In the genomic region with DNA sequence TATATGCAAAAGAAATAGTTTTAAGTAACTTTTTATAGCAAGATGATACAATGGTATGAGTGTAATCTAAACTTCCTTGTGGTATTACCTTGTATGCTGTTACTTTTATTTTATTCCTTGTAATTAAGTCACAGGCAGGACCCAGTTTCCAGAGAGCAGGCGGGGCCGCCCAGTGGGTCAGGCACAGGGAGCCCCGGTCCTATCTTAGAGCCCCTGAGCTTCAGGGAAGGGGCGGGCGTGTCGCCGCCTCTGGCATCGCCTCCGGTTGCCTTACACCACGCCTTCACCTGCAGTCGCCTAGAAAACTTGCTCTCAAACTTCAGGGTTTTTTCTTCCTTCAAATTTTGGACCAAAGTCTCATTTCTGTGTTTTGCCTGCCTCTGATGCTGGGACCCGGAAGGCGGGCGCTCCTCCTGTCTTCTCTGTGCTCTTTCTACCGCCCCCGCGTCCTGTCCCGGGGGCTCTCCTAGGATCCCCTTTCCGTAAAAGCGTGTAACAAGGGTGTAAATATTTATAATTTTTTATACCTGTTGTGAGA, we compare ENCODE assay signal across 18 cellular contexts. TPM values are rescaled to one million over a fixed set of nuclear protein-coding genes. Genes with fewer than 3 reads are reported as not detected.
DNase-seq lines count a peak whose midpoint lies in the region; FAIRE-seq and TF ChIP-seq lines count a peak whose summit lies in the region.
"Had no signal": no experiment of that assay in that cellular context is flagged by ENCODE, and none has a peak within 500 bp of the region (broad histone marks: within the 10 kb centered on the region; RNA-seq: fewer than 3 reads in every experiment).

No MANE protein-coding gene starts in this region.

- peak overlapping the region; percentile 59 for H3K27ac Mint-ChIP-seq in mesothelial cell of epicardium
- no peak overlapping the region for H3K27ac Mint-ChIP-seq in activated T-helper 1 cell treated with anti-CD3 and anti-CD28 coated beads, Interleukin-12 subunit alpha, Interleukin-12 subunit beta, Interleukin-2, Interleukin-4 antibody, amounts not matched to agents 30 ng/mL and 10 ng/mL and 1 ng/mL, durations not matched to agents 14 hours and 24 hours and 36 hours
- H3K27ac Mint-ChIP-seq: activated CD8-positive, alpha-beta T cell treated with anti-CD3 and anti-CD28 coated beads, Interleukin-2, amount 10 ng/mL, durations not matched to agents 7 days and 5 days had no signal

- H3K36me3 Mint-ChIP-seq in mesothelial cell of epicardium: peaks cover 29% of the 10 kb centered on the region
- H3K36me3 Mint-ChIP-seq in activated T-helper 1 cell treated with anti-CD3 and anti-CD28 coated beads, Interleukin-12 subunit alpha, Interleukin-12 subunit beta, Interleukin-2, Interleukin-4 antibody, amounts not matched to agents 30 ng/mL and 10 ng/mL and 1 ng/mL, durations not matched to agents 14 hours and 24 hours and 36 hours (ENCODE audit: low read depth): peaks cover 38% of the 10 kb centered on the region

- H3K4me1 Mint-ChIP-seq in mesothelial cell of epicardium: peaks cover 8% of the 10 kb centered on the region
- H3K4me1 Mint-ChIP-seq in activated T-helper 1 cell treated with anti-CD3 and anti-CD28 coated beads, Interleukin-12 subunit alpha, Interleukin-12 subunit beta, Interleukin-2, Interleukin-4 antibody, amounts not matched to agents 30 ng/mL and 10 ng/mL and 1 ng/mL, durations not matched to agents 14 hours and 24 hours and 36 hours (ENCODE audit: low read depth): peaks cover 8% of the 10 kb centered on the region

- no peaks in the 10 kb centered on the region for H3K9me3 Mint-ChIP-seq in mesothelial cell of epicardium
- H3K9me3 Mint-ChIP-seq in activated T-helper 1 cell treated with anti-CD3 and anti-CD28 coated beads, Interleukin-12 subunit alpha, Interleukin-12 subunit beta, Interleukin-2, Interleukin-4 antibody, amounts not matched to agents 30 ng/mL and 10 ng/mL and 1 ng/mL, durations not matched to agents 14 hours and 24 hours and 36 hours: peaks cover 3% of the 10 kb centered on the region

- TF ChIP-seq POLR2A in GM12891 (IDR thresholded peaks at IDR 0.05; ENCODE audit: low read depth, low read length): no peak
- TF ChIP-seq POLR2A in NB4 (IDR thresholded peaks at IDR 0.05; ENCODE audit: extremely low read depth, insufficient read length): no peak

- no peak for TF ChIP-seq CTCF in NB4 (IDR thresholded peaks at IDR 0.05; ENCODE audit: low read depth, low read length)
- no peak for TF ChIP-seq CTCF in mesothelial cell of epicardium (IDR thresholded peaks at IDR 0.05; ENCODE audit: unreplicated experiment)

- no peaks in the 10 kb centered on the region for H3K27me3 Mint-ChIP-seq in mesothelial cell of epicardium (ENCODE audit: low read depth)
- H3K27me3 Mint-ChIP-seq in activated T-helper 1 cell treated with anti-CD3 and anti-CD28 coated beads, Interleukin-12 subunit alpha, Interleukin-12 subunit beta, Interleukin-2, Interleukin-4 antibody, amounts not matched to agents 30 ng/mL and 10 ng/mL and 1 ng/mL, durations not matched to agents 14 hours and 24 hours and 36 hours (ENCODE audit: insufficient read depth): no peaks in the 10 kb centered on the region

- DNase-seq in GM12891 (ENCODE audit: insufficient read length, low spot score) (peak; percentile 25), NB4 (ENCODE audit: low read depth) (peak; percentile 41), mesothelial cell of epicardium (ENCODE audit: low spot score in 2 of 2, unreplicated experiment in 2 of 2) (no peak), GM19239 (ENCODE audit: insufficient read length, low spot score) (no peak), ureter (ENCODE audit: low spot score) (no peak)
- DNase-seq in activated T-helper 1 cell treated with anti-CD3 and anti-CD28 coated beads, Interleukin-12 subunit alpha, Interleukin-12 subunit beta, Interleukin-2, Interleukin-4 antibody, amounts not matched to agents 30 ng/mL and 10 ng/mL and 1 ng/mL, durations not matched to agents 14 hours and 24 hours and 36 hours (ENCODE audit: low spot score): no peak
- DNase-seq: activated CD8-positive, alpha-beta T cell treated with anti-CD3 and anti-CD28 coated beads, Interleukin-2, amount 10 ng/mL, durations not matched to agents 7 days and 5 days; glutamatergic neuron; left ventricle myocardium superior; NCI-H2029 treated with DMSO at 0.1 percent for 48 hours; NCI-H510A treated with DMSO at 0.1 percent for 48 hours; small intestine; T-helper 2 cell; testis had no signal

- no peak overlapping the region for H3K4me3 Mint-ChIP-seq in mesothelial cell of epicardium
- no peak overlapping the region for H3K4me3 Mint-ChIP-seq in activated T-helper 1 cell treated with anti-CD3 and anti-CD28 coated beads, Interleukin-12 subunit alpha, Interleukin-12 subunit beta, Interleukin-2, Interleukin-4 antibody, amounts not matched to agents 30 ng/mL and 10 ng/mL and 1 ng/mL, durations not matched to agents 14 hours and 24 hours and 36 hours
- H3K4me3 Mint-ChIP-seq: activated CD8-positive, alpha-beta T cell treated with anti-CD3 and anti-CD28 coated beads, Interleukin-2, amount 10 ng/mL, durations not matched to agents 7 days and 5 days had no signal

- intact Hi-C loops in activated T-helper 1 cell treated with anti-CD3 and anti-CD28 coated beads, Interleukin-12 subunit alpha, Interleukin-12 subunit beta, Interleukin-2, Interleukin-4 antibody, amounts not matched to agents 30 ng/mL and 10 ng/mL and 1 ng/mL, durations not matched to agents 14 hours and 24 hours and 36 hours (cut with micrococcal nuclease): no loop called here

- FAIRE-seq in GM12891 (lab: Jason Lieb, UNC): no peak
- FAIRE-seq in GM19239 (lab: Jason Lieb, UNC): no peak
- FAIRE-seq: small intestine had no signal

- no peak overlapping the region for H3K4me3 ChIP-seq in NB4 (ENCODE audit: low read depth, low read length)
- H3K4me3 ChIP-seq: esophagus muscularis mucosa had no signal

TF ChIP-seq in GM12891, 5 proteins besides CTCF, POLR2A, EP300 and RAD21:
- TF ChIP-seq TAF1 (IDR thresholded peaks at IDR 0.05; ENCODE audit: low read depth, low read length) (no peak), SPI1 (IDR thresholded peaks at IDR 0.05; ENCODE audit: low read depth, low read length) (no peak), POU2F2 (IDR thresholded peaks at IDR 0.05; ENCODE audit: low read depth, low read length) (no peak), PAX5 (IDR thresholded peaks at IDR 0.05; ENCODE audit: insufficient read depth, low read length, severe bottlenecking) (no peak), POLR2AphosphoS5 (IDR thresholded peaks at IDR 0.05; ENCODE audit: low read depth, low read length) (no peak)

RNA-seq across cellular contexts. Expression of gene PLPPR3, which starts 10.2 kb away (rescaled TPM):
- 0.15 TPM for polyA plus RNA-seq in GM12891 (2012; ENCODE audit: low read depth, missing spikeins)
- total RNA-seq in mesothelial cell of epicardium: 140 to 162 TPM (median 152 TPM) in 3 replicates
- not detected in 2 replicates for total RNA-seq in activated T-helper 1 cell treated with anti-CD3 and anti-CD28 coated beads, Interleukin-12 subunit alpha, Interleukin-12 subunit beta, Interleukin-2, Interleukin-4 antibody, amounts not matched to agents 30 ng/mL and 10 ng/mL and 1 ng/mL, durations not matched to agents 14 hours and 24 hours and 36 hours
- total RNA-seq in ureter: not detected
- total RNA-seq: activated CD8-positive, alpha-beta T cell treated with anti-CD3 and anti-CD28 coated beads, Interleukin-2, amount 10 ng/mL, durations not matched to agents 7 days and 5 days; esophagus muscularis mucosa; left ventricle myocardium superior; posterior vena cava had no signal

RNA-seq across cellular contexts. Expression of gene PTBP1, which starts 14.3 kb away (rescaled TPM):
- polyA plus RNA-seq in GM12891 (2012; ENCODE audit: low read depth, missing spikeins): 196 TPM
- 447 to 482 TPM (median 459 TPM) in 3 replicates for total RNA-seq in mesothelial cell of epicardium
- total RNA-seq in activated T-helper 1 cell treated with anti-CD3 and anti-CD28 coated beads, Interleukin-12 subunit alpha, Interleukin-12 subunit beta, Interleukin-2, Interleukin-4 antibody, amounts not matched to agents 30 ng/mL and 10 ng/mL and 1 ng/mL, durations not matched to agents 14 hours and 24 hours and 36 hours: 735 and 829 TPM in 2 replicates
- 374 TPM for total RNA-seq in ureter

RNA-seq across cellular contexts. Expression of gene AZU1, which starts 16.1 kb away (rescaled TPM):
- polyA plus RNA-seq in GM12891 (2012; ENCODE audit: low read depth, missing spikeins): 0.10 TPM
- total RNA-seq in mesothelial cell of epicardium (6.4 to 7.1 TPM (median 6.7 TPM) in 3 replicates), ureter (not detected)
- not detected in 2 replicates for total RNA-seq in activated T-helper 1 cell treated with anti-CD3 and anti-CD28 coated beads, Interleukin-12 subunit alpha, Interleukin-12 subunit beta, Interleukin-2, Interleukin-4 antibody, amounts not matched to agents 30 ng/mL and 10 ng/mL and 1 ng/mL, durations not matched to agents 14 hours and 24 hours and 36 hours
- total RNA-seq: activated CD8-positive, alpha-beta T cell treated with anti-CD3 and anti-CD28 coated beads, Interleukin-2, amount 10 ng/mL, durations not matched to agents 7 days and 5 days; dermis microvascular lymphatic vessel endothelial cell; left ventricle myocardium superior; myocyte had no signal
- polyA plus RNA-seq: small intestine had no signal

RNA-seq across cellular contexts. Expression of gene PRTN3, which starts 29.2 kb away (rescaled TPM):
- not detected for polyA plus RNA-seq in GM12891 (2012; ENCODE audit: low read depth, missing spikeins)
- 0.23 TPM in 1 of 3 replicates, not detected in the others for total RNA-seq in mesothelial cell of epicardium
- not detected in 2 replicates for total RNA-seq in activated T-helper 1 cell treated with anti-CD3 and anti-CD28 coated beads, Interleukin-12 subunit alpha, Interleukin-12 subunit beta, Interleukin-2, Interleukin-4 antibody, amounts not matched to agents 30 ng/mL and 10 ng/mL and 1 ng/mL, durations not matched to agents 14 hours and 24 hours and 36 hours
- not detected for total RNA-seq in ureter
- total RNA-seq: activated CD8-positive, alpha-beta T cell treated with anti-CD3 and anti-CD28 coated beads, Interleukin-2, amount 10 ng/mL, durations not matched to agents 7 days and 5 days; dermis microvascular lymphatic vessel endothelial cell; left ventricle myocardium superior; myocyte had no signal
- polyA plus RNA-seq: small intestine had no signal

RNA-seq across cellular contexts. Expression of gene ELANE, which starts 40.5 kb away (rescaled TPM):
- not detected for polyA plus RNA-seq in GM12891 (2012; ENCODE audit: low read depth, missing spikeins)
- total RNA-seq in mesothelial cell of epicardium: not detected in 3 replicates
- total RNA-seq in activated T-helper 1 cell treated with anti-CD3 and anti-CD28 coated beads, Interleukin-12 subunit alpha, Interleukin-12 subunit beta, Interleukin-2, Interleukin-4 antibody, amounts not matched to agents 30 ng/mL and 10 ng/mL and 1 ng/mL, durations not matched to agents 14 hours and 24 hours and 36 hours: not detected in 2 replicates
- 0.81 TPM for total RNA-seq in ureter
- total RNA-seq: activated CD8-positive, alpha-beta T cell treated with anti-CD3 and anti-CD28 coated beads, Interleukin-2, amount 10 ng/mL, durations not matched to agents 7 days and 5 days; dermis microvascular lymphatic vessel endothelial cell; myocyte had no signal

Comparison
In these comparisons a context has a peak if more than half of its experiments do, and no peak if none do; other contexts are left out.
1. DNase-seq: peak in GM12891 (single experiment) and NB4 (single experiment); none in mesothelial cell of epicardium (0 of 2), activated T-helper 1 cell treated with anti-CD3 and anti-CD28 coated beads, Interleukin-12 subunit alpha, Interleukin-12 subunit beta, Interleukin-2, Interleukin-4 antibody, amounts not matched to agents 30 ng/mL and 10 ng/mL and 1 ng/mL, durations not matched to agents 14 hours and 24 hours and 36 hours (single experiment), GM19239 (single experiment) and ureter (single experiment).
2. RNA of gene PLPPR3, which starts 10.2 kb away (total RNA-seq): 140 to 162 TPM in mesothelial cell of epicardium; not detected in ureter (single experiment) and not detected in activated T-helper 1 cell treated with anti-CD3 and anti-CD28 coated beads, Interleukin-12 subunit alpha, Interleukin-12 subunit beta, Interleukin-2, Interleukin-4 antibody, amounts not matched to agents 30 ng/mL and 10 ng/mL and 1 ng/mL, durations not matched to agents 14 hours and 24 hours and 36 hours; every median in the first group is over 100 times any median in the second.